ENCODE assay signal across 8 cellular contexts in the genomic region with DNA sequence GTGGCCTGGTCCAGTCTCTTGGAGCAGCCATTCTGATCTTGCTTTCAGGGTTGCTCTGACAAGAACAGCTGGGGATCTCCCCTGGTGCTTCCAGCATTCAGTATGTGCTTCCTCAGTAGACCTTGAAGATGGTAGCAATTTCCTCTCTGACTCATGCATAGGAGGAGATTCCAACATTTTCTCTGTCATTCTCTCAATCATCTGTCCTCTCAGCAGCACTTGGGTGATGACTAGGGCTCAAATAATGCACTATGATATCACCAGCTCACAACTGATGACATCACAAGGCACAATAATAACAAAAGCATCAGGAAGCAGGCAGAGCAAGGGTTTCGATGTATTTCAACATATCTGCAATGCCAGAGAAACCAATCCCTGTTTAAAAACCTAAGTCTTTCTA. TPM values are rescaled to one million over a fixed set of nuclear protein-coding genes. Genes with fewer than 3 reads are reported as not detected.
A peak's percentile ranks its signal among the peaks of the same experiment; 100 is the strongest.
DNase-seq lines count a peak whose midpoint lies in the region; ATAC-seq and TF ChIP-seq lines count a peak whose summit lies in the region.

No MANE protein-coding gene starts in this region.

- H3K27me3 ChIP-seq in SK-N-SH (ENCODE audit: insufficient read depth): no peaks in the 10 kb centered on the region

- peak in 1 of 2 experiments; percentile 52; a peak in 1 of 4 replicates for TF ChIP-seq EP300 in SK-N-SH (IDR thresholded peaks at IDR 0.05; ENCODE audit: borderline replicate concordance in 1 of 2, low read depth in 1 of 2, low read length in 1 of 2)

- no peaks in the 10 kb centered on the region for H3K9me3 Mint-ChIP-seq in activated CD8-positive, alpha-beta memory T cell treated with anti-CD3 and anti-CD28 coated beads, Interleukin-2, amount 10 ng/mL, durations not matched to agents 7 days and 5 days (ENCODE audit: low read depth)

- no peak overlapping the region for H3K27ac Mint-ChIP-seq in activated CD8-positive, alpha-beta memory T cell treated with anti-CD3 and anti-CD28 coated beads, Interleukin-2, amount 10 ng/mL, durations not matched to agents 7 days and 5 days

- H3K9me2 ChIP-seq in SK-N-SH: no peaks in the 10 kb centered on the region

- DNase-seq in GM04504 (ENCODE audit: low read depth): peak; percentile 88
- no peak for DNase-seq in SK-N-SH
- DNase-seq in lung microvascular endothelial cell (ENCODE audit: low read depth in 2 of 2): peak; percentile 7 to 92
- no peak for DNase-seq in DMS79 (lab: John Stamatoyannopoulos, UW)
- DNase-seq in activated CD8-positive, alpha-beta memory T cell treated with anti-CD3 and anti-CD28 coated beads, Interleukin-2, amount 10 ng/mL, durations not matched to agents 7 days and 5 days: no peak
- no peak for DNase-seq in HuH-7 (ENCODE audit: low spot score)

- peaks cover 0 to 16% of the 10 kb centered on the region in 2 experiments; a peak in 2 of 4 replicates for H3K4me1 ChIP-seq in SK-N-SH (ENCODE audit: control insufficient read depth in 1 of 2, insufficient read depth in 2 of 2, low read depth in 1 of 2, low read length in 1 of 2)

- H3F3A ChIP-seq in SK-N-SH (replicated peaks; ENCODE audit: insufficient read depth): peaks cover 25% of the 10 kb centered on the region

- no peaks in the 10 kb centered on the region for H3K79me2 ChIP-seq in SK-N-SH (ENCODE audit: insufficient read depth)

- H3K4me1 Mint-ChIP-seq in activated CD8-positive, alpha-beta memory T cell treated with anti-CD3 and anti-CD28 coated beads, Interleukin-2, amount 10 ng/mL, durations not matched to agents 7 days and 5 days: no peaks in the 10 kb centered on the region

- 0 out of 2 replicates have a peak overlapping the region, but pooled peaks have one; percentile 32 for H3K4me2 ChIP-seq in SK-N-SH

- H3K36me3 ChIP-seq in SK-N-SH (replicated peaks in 1 of 2; ENCODE audit: control insufficient read depth in 1 of 2, insufficient read depth in 2 of 2, low read length in 1 of 2): no peaks in the 10 kb centered on the region

- POLR2A ChIA-PET in SK-N-SH (lab: Yijun Ruan, JAX): no interaction called here

- ATAC-seq in HG02571 (IDR thresholded peaks at IDR 0.05; ENCODE audit: unreplicated experiment) (peak; percentile 49), HG03521 (IDR thresholded peaks at IDR 0.05; ENCODE audit: unreplicated experiment) (no peak)
- no peak for ATAC-seq in activated CD8-positive, alpha-beta memory T cell treated with anti-CD3 and anti-CD28 coated beads, Interleukin-2, amount 10 ng/mL, durations not matched to agents 7 days and 5 days

- CTCF ChIA-PET in SK-N-SH (lab: Yijun Ruan, JAX): interaction anchor here (1.1 kb wide), 1 partner anchor 52 kb away, joined by 3 read pairs; no protein-coding TSS in a partner anchor
- CTCF ChIA-PET in activated CD8-positive, alpha-beta memory T cell treated with anti-CD3 and anti-CD28 coated beads, Interleukin-2, amount 10 ng/mL, durations not matched to agents 7 days and 5 days (lab: Charles Lee): no interaction called here

- H4K20me1 ChIP-seq in SK-N-SH (ENCODE audit: insufficient read depth): no peaks in the 10 kb centered on the region

- WGBS in SK-N-SH (ENCODE audit: low lambda C conversion rate): 33% methylated on average over 1 of the region's 1 CpG

- no peak for TF ChIP-seq CTCF in SK-N-SH (IDR thresholded peaks at IDR 0.05)

- H3K9me3 ChIP-seq in SK-N-SH: no peaks in the 10 kb centered on the region

- peaks cover 5% of the 10 kb centered on the region for H3K36me3 Mint-ChIP-seq in activated CD8-positive, alpha-beta memory T cell treated with anti-CD3 and anti-CD28 coated beads, Interleukin-2, amount 10 ng/mL, durations not matched to agents 7 days and 5 days

- no peak overlapping the region for H3K9ac ChIP-seq in SK-N-SH

- H3K27me3 Mint-ChIP-seq in activated CD8-positive, alpha-beta memory T cell treated with anti-CD3 and anti-CD28 coated beads, Interleukin-2, amount 10 ng/mL, durations not matched to agents 7 days and 5 days: no peaks in the 10 kb centered on the region

- TF ChIP-seq RAD21 in SK-N-SH (IDR thresholded peaks at IDR 0.05; ENCODE audit: low read length): no peak

- peak overlapping the region in 1 of 2 experiments; percentile 67; a peak in 2 of 4 replicates for H3K27ac ChIP-seq in SK-N-SH (ENCODE audit: low read depth in 2 of 2, low read length in 1 of 2)

- H3K4me3 ChIP-seq in SK-N-SH (ENCODE audit: low read depth in 2 of 2, low read length in 1 of 2): no peak overlapping the region

- H3K4me3 Mint-ChIP-seq in activated CD8-positive, alpha-beta memory T cell treated with anti-CD3 and anti-CD28 coated beads, Interleukin-2, amount 10 ng/mL, durations not matched to agents 7 days and 5 days: no peak overlapping the region

- H2AFZ ChIP-seq in SK-N-SH (ENCODE audit: low read depth): no peak overlapping the region

TF ChIP-seq in SK-N-SH, 30 proteins besides CTCF, POLR2A, EP300 and RAD21 (continues in another document):
- no peak for TF ChIP-seq GABPA (IDR thresholded peaks at IDR 0.05; ENCODE audit: low read depth)
- peak; percentile 75 for TF ChIP-seq NFIC (IDR thresholded peaks at IDR 0.05; ENCODE audit: borderline replicate concordance)
- no peak for TF ChIP-seq SMC3 (IDR thresholded peaks at IDR 0.05; ENCODE audit: low read depth, low read length)
- no peak for TF ChIP-seq SIN3A (IDR thresholded peaks at IDR 0.05; ENCODE audit: borderline replicate concordance, low read depth, low read length)
- TF ChIP-seq TAF1 (IDR thresholded peaks at IDR 0.05; ENCODE audit: borderline replicate concordance, low read depth, low read length): no peak
- no peak for TF ChIP-seq RFX5 (IDR thresholded peaks at IDR 0.05; ENCODE audit: low read length)
- TF ChIP-seq TCF12 (IDR thresholded peaks at IDR 0.05): peak; percentile 84
- TF ChIP-seq GATA2 (CRISPR knock-in tag; IDR thresholded peaks at IDR 0.05): no peak
- TF ChIP-seq, protein P1, sequence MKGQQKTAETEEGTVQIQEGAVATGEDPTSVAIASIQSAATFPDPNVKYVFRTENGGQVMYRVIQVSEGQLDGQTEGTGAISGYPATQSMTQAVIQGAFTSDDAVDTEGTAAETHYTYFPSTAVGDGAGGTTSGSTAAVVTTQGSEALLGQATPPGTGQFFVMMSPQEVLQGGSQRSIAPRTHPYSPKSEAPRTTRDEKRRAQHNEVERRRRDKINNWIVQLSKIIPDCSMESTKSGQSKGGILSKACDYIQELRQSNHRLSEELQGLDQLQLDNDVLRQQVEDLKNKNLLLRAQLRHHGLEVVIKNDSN (IDR thresholded peaks at IDR 0.05; ENCODE audit: borderline replicate concordance, low read depth): no peak
- TF ChIP-seq FOXM1 (IDR thresholded peaks at IDR 0.05; ENCODE audit: low read depth): peak; percentile 52; the same call in 1 of the 2 replicates
- TF ChIP-seq RCOR1 (IDR thresholded peaks at IDR 0.05; ENCODE audit: low read length): no peak
- TF ChIP-seq, protein P2, sequence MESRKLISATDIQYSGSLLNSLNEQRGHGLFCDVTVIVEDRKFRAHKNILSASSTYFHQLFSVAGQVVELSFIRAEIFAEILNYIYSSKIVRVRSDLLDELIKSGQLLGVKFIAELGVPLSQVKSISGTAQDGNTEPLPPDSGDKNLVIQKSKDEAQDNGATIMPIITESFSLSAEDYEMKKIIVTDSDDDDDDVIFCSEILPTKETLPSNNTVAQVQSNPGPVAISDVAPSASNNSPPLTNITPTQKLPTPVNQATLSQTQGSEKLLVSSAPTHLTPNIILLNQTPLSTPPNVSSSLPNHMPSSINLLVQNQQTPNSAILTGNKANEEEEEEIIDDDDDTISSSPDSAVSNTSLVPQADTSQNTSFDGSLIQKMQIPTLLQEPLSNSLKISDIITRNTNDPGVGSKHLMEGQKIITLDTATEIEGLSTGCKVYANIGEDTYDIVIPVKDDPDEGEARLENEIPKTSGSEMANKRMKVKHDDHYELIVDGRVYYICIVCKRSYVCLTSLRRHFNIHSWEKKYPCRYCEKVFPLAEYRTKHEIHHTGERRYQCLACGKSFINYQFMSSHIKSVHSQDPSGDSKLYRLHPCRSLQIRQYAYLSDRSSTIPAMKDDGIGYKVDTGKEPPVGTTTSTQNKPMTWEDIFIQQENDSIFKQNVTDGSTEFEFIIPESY (IDR thresholded peaks at IDR 0.05; ENCODE audit: borderline replicate concordance, low read depth): 0 out of 2 replicates have a peak, but pooled peaks have one; percentile 24
- TF ChIP-seq CHD2 (IDR thresholded peaks at IDR 0.05; ENCODE audit: low read length, partially characterized antibody): no peak
- TF ChIP-seq, protein P3, sequence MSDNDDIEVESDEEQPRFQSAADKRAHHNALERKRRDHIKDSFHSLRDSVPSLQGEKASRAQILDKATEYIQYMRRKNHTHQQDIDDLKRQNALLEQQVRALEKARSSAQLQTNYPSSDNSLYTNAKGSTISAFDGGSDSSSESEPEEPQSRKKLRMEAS (IDR thresholded peaks at IDR 0.05; ENCODE audit: low read depth): peak; percentile 44; the same call in 1 of the 2 replicates
- TF ChIP-seq NRF1 (IDR thresholded peaks at IDR 0.05; ENCODE audit: low read depth, low read length): no peak
- TF ChIP-seq FOSL2 (IDR thresholded peaks at IDR 0.05; ENCODE audit: borderline replicate concordance, low read depth): peak; percentile 90; the same call in 1 of the 2 replicates
- TF ChIP-seq, protein P4, sequence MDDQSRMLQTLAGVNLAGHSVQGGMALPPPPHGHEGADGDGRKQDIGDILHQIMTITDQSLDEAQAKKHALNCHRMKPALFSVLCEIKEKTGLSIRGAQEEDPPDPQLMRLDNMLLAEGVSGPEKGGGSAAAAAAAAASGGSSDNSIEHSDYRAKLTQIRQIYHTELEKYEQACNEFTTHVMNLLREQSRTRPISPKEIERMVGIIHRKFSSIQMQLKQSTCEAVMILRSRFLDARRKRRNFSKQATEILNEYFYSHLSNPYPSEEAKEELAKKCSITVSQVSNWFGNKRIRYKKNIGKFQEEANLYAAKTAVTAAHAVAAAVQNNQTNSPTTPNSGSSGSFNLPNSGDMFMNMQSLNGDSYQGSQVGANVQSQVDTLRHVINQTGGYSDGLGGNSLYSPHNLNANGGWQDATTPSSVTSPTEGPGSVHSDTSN (IDR thresholded peaks at IDR 0.05): peak; percentile 94
- TF ChIP-seq RXRA (IDR thresholded peaks at IDR 0.05; ENCODE audit: borderline replicate concordance, low read depth): 0 out of 2 replicates have a peak, but pooled peaks have one; percentile 22

RNA-seq across cellular contexts. Expression of a gene that starts 52.7 kb away (rescaled TPM):
- polyA plus RNA-seq in SK-N-SH (2012; rRNA removed): 59.9 and 70.9 TPM in 2 replicates
- polyA plus RNA-seq in SK-N-SH (2012; cell fraction: cytosol; rRNA removed): 28.0 and 28.4 TPM in 2 replicates
- polyA plus RNA-seq in SK-N-SH (2012; cell fraction: nucleus; rRNA removed): 221 and 343 TPM in 2 replicates
- 5.7 and 8.9 TPM in 2 replicates for total RNA-seq in lung microvascular endothelial cell
- total RNA-seq in activated CD8-positive, alpha-beta memory T cell treated with anti-CD3 and anti-CD28 coated beads, Interleukin-2, amount 10 ng/mL, durations not matched to agents 7 days and 5 days: 10 to 100 TPM; 51.3 to 65.1 TPM

Comparison
In these comparisons a context has a peak if more than half of its experiments do, and no peak if none do; other contexts are left out.
1. DNase-seq: peak in GM04504 (single experiment) and lung microvascular endothelial cell (2 of 2); none in SK-N-SH (single experiment), DMS79 (single experiment), activated CD8-positive, alpha-beta memory T cell treated with anti-CD3 and anti-CD28 coated beads, Interleukin-2, amount 10 ng/mL, durations not matched to agents 7 days and 5 days (single experiment) and HuH-7 (single experiment).